In the genomic region with DNA sequence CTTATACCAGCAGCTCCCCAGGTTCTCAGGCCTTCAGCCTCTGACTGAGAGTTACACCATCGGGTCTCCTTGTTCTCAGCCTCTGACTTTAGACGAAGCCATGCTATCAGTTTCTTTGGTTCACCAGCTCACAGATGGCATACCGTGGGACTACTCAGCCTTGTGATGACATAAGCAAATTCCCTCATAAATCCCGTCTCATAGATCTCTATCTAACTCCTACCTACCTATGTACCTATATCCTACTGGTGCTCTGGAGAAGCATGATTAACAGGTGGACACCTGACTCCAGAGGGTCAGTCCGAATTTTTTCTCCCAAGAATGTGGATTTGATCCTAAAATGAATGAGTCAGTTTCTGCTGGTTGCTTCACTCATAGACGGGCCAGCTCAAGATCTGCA, we compare ENCODE assay signal across 40 cellular contexts.
"Had no signal": no experiment of that assay in that cellular context is flagged by ENCODE, and none has a peak within 500 bp of the region (broad histone marks: within the 10 kb centered on the region; RNA-seq: fewer than 3 reads in every experiment).

No MANE protein-coding gene starts in this region.

- H3K9me3 ChIP-seq: MG63 had no signal

- ATAC-seq: activated T-helper 17 cell treated with anti-CD3 and anti-CD28 coated beads, Interleukin-2, amount 50 U/mL, for 72 hours; PC-3; Right ventricle myocardium inferior had no signal

- FAIRE-seq: RCC 7860 had no signal

- DNase-seq: activated B cell treated with CpG ODN at 0.5 μM for 24 hours; activated CD4-positive, alpha-beta memory T cell treated with anti-CD3 and anti-CD28 coated beads for 36 hours; activated CD4-positive, alpha-beta T cell treated with anti-CD3 and anti-CD28 coated beads for 4 hours; activated CD4-positive, alpha-beta T cell treated with anti-CD3 and anti-CD28 coated beads, Interleukin-2, amount 50 U/mL, for 1 hour; activated CD4-positive, CD25-positive, alpha-beta regulatory T cell treated with anti-CD3 and anti-CD28 coated beads, Interleukin-2, amount 50 U/mL, for 72 hours; activated effector memory CD4-positive, alpha-beta T cell treated with anti-CD3 and anti-CD28 coated beads, Interleukin-2, amount 50 U/mL, for 16 hours; activated naive CD4-positive, alpha-beta T cell; activated naive CD4-positive, alpha-beta T cell treated with anti-CD3 and anti-CD28 coated beads, Interleukin-2, amount 50 U/mL, for 16 hours; activated naive CD8-positive, alpha-beta T cell treated with anti-CD3 and anti-CD28 coated beads for 36 hours; activated T-cell treated with anti-CD3 and anti-CD28 coated beads, Interleukin-2, amount 50 U/mL, for 1 hour; activated T-cell treated with anti-CD3 and anti-CD28 coated beads, Interleukin-2, amount 50 U/mL, for 72 hours; amniotic stem cell; aorta; brain microvascular endothelial cell; central memory CD4-positive, alpha-beta T cell; Kasumi-1; KG1; MG63; MV-4-11; NCI-H1092; NCI-H146; NCI-H187; NCI-H2029 treated with DMSO at 0.1 percent for 48 hours; NCI-H2107; NCI-H2171; NCI-H2227 treated with DMSO at 0.1 percent for 48 hours; NCI-H446 treated with DMSO at 0.1 percent for 48 hours; NCI-H524; NCI-H748 treated with DMSO at 0.1 percent for 48 hours; NK-92 treated with Interleukin-12 subunit alpha and Interleukin-12 subunit beta, amount 100 ng/mL, for 24 hours; PC-3; SIG-M5; SW 1271; T-helper 1 cell; T-helper 9 cell had no signal

- H3K27me3 ChIP-seq: brain microvascular endothelial cell, MG63 had no signal

- H3K4me3 ChIP-seq: MG63 had no signal

- H3K27ac ChIP-seq: brain microvascular endothelial cell, RWPE1, VCaP had no signal

- H3K36me3 ChIP-seq: brain microvascular endothelial cell, MG63 had no signal
